12 cellular contexts compared by ENCODE assay signal in the genomic region with DNA sequence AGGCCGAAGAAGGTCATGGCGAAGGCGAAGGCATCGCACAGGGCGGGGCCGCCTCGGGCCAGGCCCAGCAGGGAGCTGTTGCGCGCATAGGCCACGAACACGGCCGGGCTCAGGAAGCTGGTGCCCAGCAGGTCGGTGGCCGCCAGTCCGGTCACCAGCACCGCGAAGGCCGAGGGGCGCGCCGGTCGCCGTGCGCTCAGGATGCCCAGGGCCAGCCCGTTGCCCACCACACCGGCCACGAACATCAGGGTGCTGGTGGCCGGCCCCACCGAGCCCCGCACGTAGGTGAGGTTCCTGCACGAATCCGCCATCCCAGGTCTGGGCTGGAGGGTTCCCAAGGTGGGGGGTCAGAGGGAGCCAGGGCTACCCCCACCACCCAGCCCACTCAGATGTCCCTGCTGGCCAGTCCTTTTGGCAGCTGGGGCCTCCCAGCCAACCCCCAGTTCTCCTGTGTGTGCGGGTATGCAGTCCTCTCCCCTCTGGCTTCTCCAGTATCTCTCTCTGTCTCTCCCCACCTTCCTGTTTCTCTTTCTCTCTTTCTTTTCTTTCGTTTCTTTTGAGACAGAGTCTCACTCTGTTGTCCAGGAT. TPM values are rescaled to one million over a fixed set of nuclear protein-coding genes. Genes with fewer than 3 reads are reported as not detected.
A peak's percentile ranks its signal among the peaks of the same experiment; 100 is the strongest.
DNase-seq lines count a peak whose midpoint lies in the region; ATAC-seq and TF ChIP-seq lines count a peak whose summit lies in the region.
"Had no signal": no experiment of that assay in that cellular context is flagged by ENCODE, and none has a peak within 500 bp of the region (broad histone marks: within the 10 kb centered on the region; RNA-seq: fewer than 3 reads in every experiment).

No MANE protein-coding gene starts in this region.

- POLR2A ChIA-PET in IMR-90 (lab: Charles Lee; ENCODE audit: unreplicated experiment): no interaction called here

- H2BK120ac ChIP-seq in IMR-90 (ENCODE audit: low read depth, low read length): peak overlapping the region; percentile 49; the same call in 1 of the 2 replicates

- H3K4me2 ChIP-seq in IMR-90 (ENCODE audit: low read depth, low read length) (0 out of 2 replicates have a peak overlapping the region, but pooled peaks have one; percentile 20), fibroblast of lung (ENCODE audit: extremely low read depth, insufficient read depth, low read length) (peak overlapping the region; percentile 55)

- 0 out of 3 replicates have a peak overlapping the region, but pooled peaks have one; percentile 99 for H2BK15ac ChIP-seq in IMR-90 (ENCODE audit: low read depth, low read length)

- no peak for TF ChIP-seq RAD21 in IMR-90 (IDR thresholded peaks at IDR 0.05; ENCODE audit: low read length)

- H3K36me3 Mint-ChIP-seq in CD4-positive, CD25-positive, alpha-beta regulatory T cell: no peaks in the 10 kb centered on the region

- peak overlapping the region in 2 of 3 donors; percentile 83 to 96 for H3K27ac Mint-ChIP-seq in CD4-positive, CD25-positive, alpha-beta regulatory T cell

- H3K36me3 ChIP-seq in CD4-positive, CD25-positive, alpha-beta regulatory T cell (ENCODE audit: control insufficient read depth, insufficient read depth, low read length): no peaks in the 10 kb centered on the region
- H3K36me3 ChIP-seq in IMR-90 (ENCODE audit: control insufficient read depth, insufficient read depth, low read length): no peaks in the 10 kb centered on the region
- H3K36me3 ChIP-seq in fibroblast of lung (ENCODE audit: control insufficient read depth, insufficient read depth, low read length): peaks cover 3% of the 10 kb centered on the region

- no peaks in the 10 kb centered on the region for H3K27me3 ChIP-seq in CD4-positive, CD25-positive, alpha-beta regulatory T cell (ENCODE audit: control insufficient read depth, insufficient read depth, low read length)
- H3K27me3 ChIP-seq in IMR-90 (ENCODE audit: control insufficient read depth, insufficient read depth, low read length) (no peaks in the 10 kb centered on the region), fibroblast of lung (ENCODE audit: control insufficient read depth, insufficient read depth, low read length) (no peaks in the 10 kb centered on the region)

- intact Hi-C loops in IMR-90 (cut with micrococcal nuclease): no loop called here

- TF ChIP-seq CTCF in IMR-90 (conservative IDR thresholded peaks at IDR 0.05; ENCODE audit: low read depth, low read length) (no peak), fibroblast of lung (conservative IDR thresholded peaks at IDR 0.05 in 1 of 2, IDR thresholded peaks at IDR 0.05 in 1 of 2; ENCODE audit: low read depth in 1 of 2, low read length in 2 of 2) (no peak)

- no TSS peak for BruUV-seq in IMR-90 (replicated peaks; lab: Mats Ljungman, UMichigan)

- peaks cover 0 to 23% of the 10 kb centered on the region in 2 experiments; a peak in 1 of 4 replicates for H3K79me1 ChIP-seq in IMR-90 (ENCODE audit: low read depth in 1 of 2, low read length in 2 of 2)

- H3K4me1 ChIP-seq in CD4-positive, CD25-positive, alpha-beta regulatory T cell (ENCODE audit: control insufficient read depth, insufficient read depth, low read length, poor library complexity, severe bottlenecking): peaks cover 47% of the 10 kb centered on the region
- H3K4me1 ChIP-seq in IMR-90 (ENCODE audit: control insufficient read depth, insufficient read depth, low read length) (peaks cover 38% of the 10 kb centered on the region), fibroblast of lung (ENCODE audit: control insufficient read depth, extremely low read depth, insufficient read depth, low read length) (peaks cover 34% of the 10 kb centered on the region)

- peak overlapping the region; percentile 14 for H3K27ac ChIP-seq in CD4-positive, CD25-positive, alpha-beta regulatory T cell (ENCODE audit: insufficient read depth, low read length, poor library complexity, severe bottlenecking)
- H3K27ac ChIP-seq in IMR-90 (ENCODE audit: insufficient read depth, low read length) (no peak overlapping the region), fibroblast of lung (ENCODE audit: insufficient read depth, low read length) (peak overlapping the region; percentile 71), skin epidermis (peak overlapping the region in 16 of 21 experiments; percentile 25 to 87 (median 74))

- dilution Hi-C loops in IMR-90 (cut with HindIII; ENCODE audit: low sequenced_read_pairs, unreplicated experiment): no loop called here

- peak overlapping the region; percentile 99 for H3K14ac ChIP-seq in IMR-90 (replicated peaks; ENCODE audit: low read depth, low read length)

- H2BK5ac ChIP-seq in IMR-90 (ENCODE audit: low read depth, low read length, poor library complexity, severe bottlenecking): no peak overlapping the region

- H3K23ac ChIP-seq in IMR-90 (ENCODE audit: low read depth, low read length): no peak overlapping the region

- H3K9ac ChIP-seq in IMR-90 (ENCODE audit: low read depth, low read length): no peak overlapping the region
- H3K9ac ChIP-seq in fibroblast of lung (ENCODE audit: insufficient read depth, low read length): peak overlapping the region; percentile 48

- H3K79me2 ChIP-seq in fibroblast of lung (ENCODE audit: control insufficient read depth, insufficient read depth, low read length): peaks cover 30% of the 10 kb centered on the region

- CTCF ChIA-PET in IMR-90 (lab: Yijun Ruan, JAX): interaction anchor here (0.9 kb wide), 2 partner anchors 37 to 39 kb away, joined by 3 to 4 read pairs; a partner anchor contains a TSS

- no peaks in the 10 kb centered on the region for H3K9me3 Mint-ChIP-seq in CD4-positive, CD25-positive, alpha-beta regulatory T cell

- no peak overlapping the region for H2BK20ac ChIP-seq in IMR-90 (ENCODE audit: low read depth, low read length)

- H3K9me1 ChIP-seq in IMR-90 (ENCODE audit: insufficient read depth, low read length): peaks cover 25% of the 10 kb centered on the region

- H2AFZ ChIP-seq in IMR-90 (replicated peaks; ENCODE audit: low read length, poor library complexity): peak overlapping the region; percentile 16
- no peak overlapping the region for H2AFZ ChIP-seq in fibroblast of lung (ENCODE audit: low read length)

- H2AK9ac ChIP-seq in IMR-90 (replicated peaks; ENCODE audit: low read depth, low read length, poor library complexity): peak overlapping the region; percentile 82

- peak overlapping the region; percentile 9 to 23; a peak in 2 of 4 replicates for H4K8ac ChIP-seq in IMR-90 (ENCODE audit: low read depth in 2 of 2, low read length in 2 of 2)

- TF ChIP-seq POLR2A in IMR-90 (IDR thresholded peaks at IDR 0.05; ENCODE audit: low read depth, low read length) (no peak), erythroblast (IDR thresholded peaks at IDR 0.05; ENCODE audit: low read length) (no peak)

- H3K4me3 Mint-ChIP-seq in CD4-positive, CD25-positive, alpha-beta regulatory T cell: peak overlapping the region in 3 of 4 donors; percentile 70 to 93 (median 93)

- peak overlapping the region; percentile 99; the same call in 1 of the 2 replicates for H2AK5ac ChIP-seq in IMR-90 (ENCODE audit: low read depth, low read length)

- 0 out of 2 replicates have a peak overlapping the region, but pooled peaks have one; percentile 10 for H3K56ac ChIP-seq in IMR-90 (ENCODE audit: extremely low read depth, insufficient read depth, low read length)

- 97% methylated on average over 7 of the region's 35 CpGs; no CpG with 5 or more reads in 1 of the 2 experiments for WGBS in IMR-90 (ENCODE audit: extremely low coverage in 2 of 2, insufficient read length in 1 of 2), 2 experiments

- H4K5ac ChIP-seq in IMR-90 (ENCODE audit: low read depth, low read length): peak overlapping the region; percentile 28; the same call in 1 of the 2 replicates

- no peak overlapping the region for H3K18ac ChIP-seq in IMR-90 (ENCODE audit: low read depth, low read length)

- peak overlapping the region; percentile 66 for H3K4ac ChIP-seq in IMR-90 (ENCODE audit: low read depth, low read length)

- no peak overlapping the region; the same call in 1 of the 2 replicates for H4K91ac ChIP-seq in IMR-90 (ENCODE audit: insufficient read depth, low read depth, low read length)

- H3K4me3 ChIP-seq in CD4-positive, CD25-positive, alpha-beta regulatory T cell (ENCODE audit: low read depth, low read length): peak overlapping the region; percentile 38
- H3K4me3 ChIP-seq in IMR-90 (ENCODE audit: insufficient read depth, low read depth, low read length) (no peak overlapping the region), fibroblast of lung (replicated peaks in 1 of 4; ENCODE audit: control extremely low read depth in 1 of 4, insufficient read depth in 1 of 4, low read depth in 3 of 4, low read length in 4 of 4) (peak overlapping the region in 3 of 4 experiments; percentile 41 to 63 (median 56)), skin epidermis (peak overlapping the region in 5 of 7 experiments; percentile 0 to 37 (median 17))

- DNase-seq in CD4-positive, CD25-positive, alpha-beta regulatory T cell: no peak
- DNase-seq in IMR-90: no peak
- no peak for DNase-seq in fibroblast of lung (ENCODE audit: low read depth in 2 of 2)
- no peak for DNase-seq in GM19238 (ENCODE audit: insufficient read length, low spot score)
- DNase-seq in erythroblast (lab: John Stamatoyannopoulos, UW): no peak
- DNase-seq: GDM1; nucleus accumbens; stimulated activated CD4-positive, alpha-beta T cell treated with anti-CD3 and anti-CD28 coated beads, Interleukin-4, amount 100 ng/mL, for 1 hour had no signal

- in situ Hi-C loops in IMR-90 (cut with MboI; ENCODE audit: low sequenced_read_pairs): no loop called here

- H4K20me1 ChIP-seq in IMR-90 (ENCODE audit: insufficient read depth, low read length) (0 out of 2 replicates have a peak, but pooled peaks cover 6% of the 10 kb centered on the region), fibroblast of lung (ENCODE audit: control insufficient read depth, extremely low read depth, insufficient read depth, low read length) (no peaks in the 10 kb centered on the region)

- ATAC-seq in CD4-positive, CD25-positive, alpha-beta regulatory T cell (ENCODE audit: low read depth in 2 of 2): no peak
- no peak for ATAC-seq in IMR-90 (ENCODE audit: low read depth)
- ATAC-seq in GM21447 (IDR thresholded peaks at IDR 0.05; ENCODE audit: unreplicated experiment): no peak

- H3K27me3 Mint-ChIP-seq in CD4-positive, CD25-positive, alpha-beta regulatory T cell: no peaks in the 10 kb centered on the region

- H3K4me1 Mint-ChIP-seq in CD4-positive, CD25-positive, alpha-beta regulatory T cell: peaks cover 0 to 79% (median 26%) of the 10 kb centered on the region in 4 donors

- H3K9me3 ChIP-seq in CD4-positive, CD25-positive, alpha-beta regulatory T cell (ENCODE audit: control insufficient read depth in 2 of 2, low read length in 2 of 2): no peaks in the 10 kb centered on the region
- no peaks in the 10 kb centered on the region for H3K9me3 ChIP-seq in IMR-90 (ENCODE audit: control insufficient read depth, insufficient read depth, low read length)
- no peaks in the 10 kb centered on the region for H3K9me3 ChIP-seq in fibroblast of lung (ENCODE audit: control insufficient read depth, insufficient read depth, low read depth, low read length)

RNA-seq across cellular contexts. Expression of a gene that starts 0.9 kb away (rescaled TPM):
- total RNA-seq in CD4-positive, CD25-positive, alpha-beta regulatory T cell: 8.6 TPM
- 10 to 100 TPM in 2 of 4 donors, 1 to 10 TPM in 1, under 1 TPM in 1; 0.31 to 16.8 (median 10.1) TPM for polyA plus RNA-seq in CD4-positive, CD25-positive, alpha-beta regulatory T cell
- total RNA-seq in IMR-90 (2012; rRNA removed) (0.54 and 0.56 TPM in 2 replicates), fibroblast of lung (10.3 and 16.5 TPM in 2 replicates)
- polyA plus RNA-seq in IMR-90 (2012; rRNA removed) (4.9 and 5.3 TPM in 2 replicates), fibroblast of lung (8.4 and 27.8 TPM in 2 replicates)
- 2.8 and 7.8 TPM in 2 replicates for polyA plus RNA-seq in IMR-90 (2012; cell fraction: cytosol; rRNA removed)
- polyA plus RNA-seq in IMR-90 (2012; cell fraction: nucleus; rRNA removed; ENCODE audit: low replicate concordance): 18.1 and 39.4 TPM in 2 replicates
- polyA plus RNA-seq in fibroblast of lung (2012): 16.1 and 39.3 TPM in 2 replicates
- 7.5 and 23.6 TPM in 2 replicates for polyA minus RNA-seq in fibroblast of lung (ENCODE audit: low replicate concordance)

RNA-seq across cellular contexts. Expression of a gene that starts 12.0 kb away (rescaled TPM):
- total RNA-seq in CD4-positive, CD25-positive, alpha-beta regulatory T cell: not detected
- 10 to 100 TPM in 1 of 4 donors, 1 to 10 TPM in 2, not detected in 1; 6.8 to 15.7 (median 8.6) TPM for polyA plus RNA-seq in CD4-positive, CD25-positive, alpha-beta regulatory T cell
- total RNA-seq in IMR-90 (2012; rRNA removed) (not detected in 2 replicates), fibroblast of lung (not detected in 2 replicates)
- polyA plus RNA-seq in IMR-90 (2012; rRNA removed) (not detected in 2 replicates), fibroblast of lung (not detected in 2 replicates)
- not detected in 2 replicates for polyA plus RNA-seq in IMR-90 (2012; cell fraction: cytosol; rRNA removed)
- not detected in 2 replicates for polyA plus RNA-seq in IMR-90 (2012; cell fraction: nucleus; rRNA removed; ENCODE audit: low replicate concordance)
- not detected in 2 replicates for polyA plus RNA-seq in fibroblast of lung (2012)
- polyA minus RNA-seq in fibroblast of lung (ENCODE audit: low replicate concordance): not detected in 2 replicates
- total RNA-seq: urinary bladder had no signal
- polyA plus RNA-seq: adipose tissue, urinary bladder had no signal

RNA-seq across cellular contexts. Expression of a gene that starts 22.9 kb away (rescaled TPM):
- 286 TPM for total RNA-seq in CD4-positive, CD25-positive, alpha-beta regulatory T cell
- polyA plus RNA-seq in CD4-positive, CD25-positive, alpha-beta regulatory T cell: 100 to 1,000 TPM; 207 to 361 (median 286) TPM
- total RNA-seq in IMR-90 (2012; rRNA removed) (91.6 and 197 TPM in 2 replicates), fibroblast of lung (92.5 and 160 TPM in 2 replicates)
- polyA plus RNA-seq in IMR-90 (2012; rRNA removed) (467 and 501 TPM in 2 replicates), fibroblast of lung (901 and 1,408 TPM in 2 replicates)
- 414 and 485 TPM in 2 replicates for polyA plus RNA-seq in IMR-90 (2012; cell fraction: cytosol; rRNA removed)
- polyA plus RNA-seq in IMR-90 (2012; cell fraction: nucleus; rRNA removed; ENCODE audit: low replicate concordance): 233 and 354 TPM in 2 replicates
- 511 and 655 TPM in 2 replicates for polyA plus RNA-seq in fibroblast of lung (2012)
- polyA minus RNA-seq in fibroblast of lung (ENCODE audit: low replicate concordance): 254 and 316 TPM in 2 replicates

RNA-seq across cellular contexts. Expression of a gene that starts 37.0 kb away (rescaled TPM):
- not detected for total RNA-seq in CD4-positive, CD25-positive, alpha-beta regulatory T cell
- polyA plus RNA-seq in CD4-positive, CD25-positive, alpha-beta regulatory T cell: not detected
- total RNA-seq in IMR-90 (2012; rRNA removed) (1.6 and 1.9 TPM in 2 replicates), fibroblast of lung (4.1 and 5.6 TPM in 2 replicates)
- polyA plus RNA-seq in IMR-90 (2012; rRNA removed) (4.9 and 5.7 TPM in 2 replicates), fibroblast of lung (9.3 and 11.5 TPM in 2 replicates)
- polyA plus RNA-seq in IMR-90 (2012; cell fraction: cytosol; rRNA removed): 3.0 and 6.6 TPM in 2 replicates
- 6.5 and 7.5 TPM in 2 replicates for polyA plus RNA-seq in IMR-90 (2012; cell fraction: nucleus; rRNA removed; ENCODE audit: low replicate concordance)
- polyA plus RNA-seq in fibroblast of lung (2012): 9.4 and 12.0 TPM in 2 replicates
- 5.3 and 7.0 TPM in 2 replicates for polyA minus RNA-seq in fibroblast of lung (ENCODE audit: low replicate concordance)
